In the genomic region with DNA sequence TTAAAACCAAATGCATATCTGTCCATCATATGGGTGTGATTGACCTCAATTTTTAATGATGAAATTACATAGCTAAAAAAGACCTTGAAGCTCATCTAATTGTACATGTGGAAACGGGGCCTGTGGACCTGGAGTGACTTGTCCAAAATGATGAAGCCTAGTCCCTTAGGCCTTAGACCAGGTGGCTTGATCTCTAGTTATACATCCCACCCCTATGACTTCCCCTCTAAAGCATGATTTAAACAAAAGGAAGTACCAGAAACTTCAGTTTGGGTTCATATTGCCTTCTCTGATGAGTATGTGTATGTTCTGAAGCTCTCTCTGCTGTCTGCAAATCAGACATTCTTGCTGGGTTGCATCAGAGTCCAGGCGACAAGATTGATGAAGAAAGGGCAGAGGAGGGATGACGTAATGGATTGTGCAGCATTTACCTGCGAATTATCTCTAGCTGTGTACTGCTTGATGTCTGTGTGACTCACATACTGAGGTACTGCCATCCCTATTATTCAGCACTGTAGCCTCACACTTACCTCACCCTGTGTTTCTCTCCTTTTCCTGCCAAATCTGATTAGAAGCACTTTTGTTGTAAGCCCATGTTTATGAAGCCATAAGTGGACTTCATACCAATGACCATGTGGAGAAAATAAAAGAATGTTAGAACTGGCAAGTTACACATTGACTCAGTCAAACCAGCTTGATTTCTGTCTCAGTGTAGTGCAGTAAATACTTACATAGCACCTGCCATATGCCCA, we compare ENCODE assay signal across 8 cellular contexts.
DNase-seq lines count a peak whose midpoint lies in the region; ATAC-seq, FAIRE-seq and TF ChIP-seq lines count a peak whose summit lies in the region.

No MANE protein-coding gene starts in this region.

- H3K4me2 ChIP-seq in endothelial cell of umbilical vein (ENCODE audit: insufficient read depth, low read length), result no peak overlapping the region
- H3K4me2 ChIP-seq in parathyroid adenoma (ENCODE audit: low read length), result no peak overlapping the region

- H3K36me3 ChIP-seq in endothelial cell of umbilical vein (ENCODE audit: control insufficient read depth in 2 of 2, extremely low read depth in 1 of 2, insufficient read depth in 2 of 2, low read length in 2 of 2) (no peaks in the 10 kb centered on the region), parathyroid adenoma (ENCODE audit: control insufficient read depth, insufficient read depth, low read length) (no peaks in the 10 kb centered on the region)

- CTCF ChIA-PET in endothelial cell of umbilical vein (lab: Charles Lee), result interaction anchor here (1.0 to 1.6 kb wide), 5 partner anchors 15 to 252 kb away, joined by 3 to 8 read pairs (median 3); no protein-coding TSS in a partner anchor

- H3K4me3 ChIP-seq in endothelial cell of umbilical vein (replicated peaks in 1 of 3; ENCODE audit: insufficient read depth in 1 of 3, low read depth in 1 of 3, low read length in 3 of 3) (no peak overlapping the region), parathyroid adenoma (ENCODE audit: low read depth, low read length) (no peak overlapping the region)

- FAIRE-seq in endothelial cell of umbilical vein (lab: Jason Lieb, UNC), result peak; percentile 47

- no peak for TF ChIP-seq POLR2A in endothelial cell of umbilical vein (IDR thresholded peaks at IDR 0.05; ENCODE audit: low read depth, low read length)

- in situ Hi-C loops in G401 (cut with HindIII; ENCODE audit: low sequenced_read_pairs), result no loop called here

- H3K79me2 ChIP-seq in endothelial cell of umbilical vein (ENCODE audit: control insufficient read depth, insufficient read depth, low read length), result no peaks in the 10 kb centered on the region
- no peaks in the 10 kb centered on the region for H3K79me2 ChIP-seq in parathyroid adenoma

- POLR2A ChIA-PET in endothelial cell of umbilical vein (lab: Charles Lee), result no interaction called here

- H3K27ac ChIP-seq in endothelial cell of umbilical vein (ENCODE audit: insufficient read depth, low read depth, low read length) (peak overlapping the region; percentile 23), parathyroid adenoma (peak overlapping the region; percentile 30)

- peak; percentile 22 for DNase-seq in G401 (ENCODE audit: low spot score)
- peak; percentile 13 for DNase-seq in NCI-H2081 treated with DMSO at 0.1 percent for 48 hours (lab: John Stamatoyannopoulos, UW)
- DNase-seq in endothelial cell of umbilical vein (ENCODE audit: low read depth, low spot score), result peak; percentile 81
- DNase-seq in retina, result no peak
- no peak for DNase-seq in activated CD4-positive, alpha-beta T cell treated with anti-CD3 and anti-CD28 coated beads for 48 hours

- ATAC-seq in HG03521 (IDR thresholded peaks at IDR 0.05; ENCODE audit: unreplicated experiment) (no peak), GM18858 (IDR thresholded peaks at IDR 0.05; ENCODE audit: unreplicated experiment) (no peak)

- TF ChIP-seq CTCF in endothelial cell of umbilical vein (IDR thresholded peaks at IDR 0.05; ENCODE audit: extremely low read depth in 1 of 2, insufficient read depth in 1 of 2, low read depth in 1 of 2, low read length in 2 of 2) (no peak), parathyroid adenoma (IDR thresholded peaks at IDR 0.05) (no peak)

- H3K9me3 ChIP-seq in endothelial cell of umbilical vein (replicated peaks; ENCODE audit: control insufficient read depth, insufficient read depth, low read length) (no peaks in the 10 kb centered on the region), parathyroid adenoma (ENCODE audit: control insufficient read depth, low read length) (no peaks in the 10 kb centered on the region)

- BruUV-seq in endothelial cell of umbilical vein (replicated peaks; lab: Mats Ljungman, UMichigan), result no TSS peak

- H3K27me3 ChIP-seq in endothelial cell of umbilical vein (ENCODE audit: control insufficient read depth in 2 of 2, insufficient read depth in 2 of 2, low read length in 2 of 2) (no peaks in the 10 kb centered on the region), parathyroid adenoma (ENCODE audit: control insufficient read depth, insufficient read depth, low read length) (no peaks in the 10 kb centered on the region)

- dilution Hi-C loops in endothelial cell of umbilical vein (cut with MboI; ENCODE audit: extremely low pct_ligation_motif_present, low sequenced_read_pairs), result no loop called here

- no peaks in the 10 kb centered on the region for H3K9me1 ChIP-seq in endothelial cell of umbilical vein (replicated peaks; ENCODE audit: control insufficient read depth, extremely low read depth, insufficient read depth, low read length)

- H2AFZ ChIP-seq in endothelial cell of umbilical vein (ENCODE audit: low read depth, low read length) (no peak overlapping the region), parathyroid adenoma (peak overlapping the region; percentile 30)

- intact Hi-C loops in endothelial cell of umbilical vein (cut with micrococcal nuclease), result no loop called here

- no peak overlapping the region for H3K9ac ChIP-seq in endothelial cell of umbilical vein (replicated peaks; ENCODE audit: extremely low read depth, insufficient read depth, low read length)
- H3K9ac ChIP-seq in parathyroid adenoma, result no peak overlapping the region

- H3K4me1 ChIP-seq in endothelial cell of umbilical vein (ENCODE audit: control insufficient read depth, extremely low read depth, insufficient read depth, low read length), result peaks cover 48% of the 10 kb centered on the region
- H3K4me1 ChIP-seq in parathyroid adenoma, result peaks cover 23% of the 10 kb centered on the region

- H4K20me1 ChIP-seq in endothelial cell of umbilical vein (replicated peaks; ENCODE audit: control insufficient read depth, extremely low read depth, insufficient read depth, low read length), result no peaks in the 10 kb centered on the region

TF ChIP-seq in endothelial cell of umbilical vein, 7 proteins besides CTCF, POLR2A, EP300 and RAD21:
- TF ChIP-seq POLR2AphosphoS5 (IDR thresholded peaks at IDR 0.05; ENCODE audit: insufficient read depth, low read depth, low read length) (peak; percentile 24), MYC (IDR thresholded peaks at IDR 0.05; ENCODE audit: low read depth, low read length) (no peak), GATA2 (IDR thresholded peaks at IDR 0.05; ENCODE audit: insufficient read depth, insufficient read length, low read depth, low read length) (peak; percentile 67), JUN (IDR thresholded peaks at IDR 0.05; ENCODE audit: borderline replicate concordance, insufficient read depth, insufficient read length, low read depth) (peak; percentile 40), FOS (IDR thresholded peaks at IDR 0.05; ENCODE audit: borderline replicate concordance, insufficient read depth, low read length) (no peak), EZH2 (IDR thresholded peaks at IDR 0.05; ENCODE audit: borderline replicate concordance, low read depth, low read length, severe bottlenecking) (no peak)
- TF ChIP-seq, protein P1, sequence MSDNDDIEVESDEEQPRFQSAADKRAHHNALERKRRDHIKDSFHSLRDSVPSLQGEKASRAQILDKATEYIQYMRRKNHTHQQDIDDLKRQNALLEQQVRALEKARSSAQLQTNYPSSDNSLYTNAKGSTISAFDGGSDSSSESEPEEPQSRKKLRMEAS (IDR thresholded peaks at IDR 0.05; ENCODE audit: insufficient read depth, insufficient read length), result no peak

Comparison
In these comparisons a context has a peak if more than half of its experiments do, and no peak if none do; other contexts are left out.
1. DNase-seq: peak in G401 (single experiment), NCI-H2081 treated with DMSO at 0.1 percent for 48 hours (single experiment) and endothelial cell of umbilical vein (single experiment); none in retina (single experiment) and activated CD4-positive, alpha-beta T cell treated with anti-CD3 and anti-CD28 coated beads for 48 hours (single experiment).